ENCODE assay signal across 13 cellular contexts in the genomic region with DNA sequence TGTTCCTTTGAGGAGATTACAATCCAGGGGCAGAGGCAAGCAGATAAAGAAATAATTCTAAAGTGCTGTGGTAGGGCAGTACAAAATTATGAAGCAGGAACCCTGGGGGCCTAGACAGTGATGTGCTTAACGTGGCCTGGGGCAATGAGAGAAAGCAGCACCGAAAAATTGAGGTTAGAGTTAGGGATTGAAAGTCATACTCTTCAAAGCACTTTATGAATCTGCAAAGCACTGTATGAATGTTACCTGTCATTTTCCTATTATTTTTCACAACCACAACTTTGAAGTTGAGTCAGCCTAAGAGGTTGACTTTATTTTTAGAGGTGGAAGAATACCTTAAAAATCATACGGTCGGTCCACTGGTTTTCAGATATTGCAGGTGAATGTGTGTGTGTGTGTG.
DNase-seq lines count a peak whose midpoint lies in the region; ATAC-seq and TF ChIP-seq lines count a peak whose summit lies in the region.
"Had no signal": no experiment of that assay in that cellular context is flagged by ENCODE, and none has a peak within 500 bp of the region (broad histone marks: within the 10 kb centered on the region; RNA-seq: fewer than 3 reads in every experiment).

No MANE protein-coding gene starts in this region.

- CTCF ChIA-PET in GM10248 (lab: Yijun Ruan, JAX), result no interaction called here

- peak overlapping the region; percentile 80 for H3K27ac ChIP-seq in left ventricle myocardium inferior (replicated peaks)
- H3K27ac ChIP-seq: stomach had no signal

- H3K4me3 Mint-ChIP-seq in stimulated activated effector memory CD8-positive, alpha-beta T cell treated with anti-CD3 and anti-CD28 coated beads, Interleukin-12 subunit alpha, Interleukin-12 subunit beta, amount 100 ng/mL, for 72 hours, result no peak overlapping the region
- H3K4me3 Mint-ChIP-seq: dendritic cell treated with granulocyte-macrophage colony-stimulating factor and Interleukin-4, amounts not matched to agents 40 ng/mL and 50 ng/mL, for 4 days had no signal

- peaks cover 73% of the 10 kb centered on the region for H3K4me1 ChIP-seq in left ventricle myocardium inferior

- H3K9me3 ChIP-seq in left ventricle myocardium inferior (replicated peaks), result no peaks in the 10 kb centered on the region
- H3K9me3 ChIP-seq: stomach had no signal

- H3K4me3 ChIP-seq in left ventricle myocardium inferior, result no peak overlapping the region
- H3K4me3 ChIP-seq: stomach had no signal

- no peaks in the 10 kb centered on the region for H3K9me3 Mint-ChIP-seq in stimulated activated effector memory CD8-positive, alpha-beta T cell treated with anti-CD3 and anti-CD28 coated beads, Interleukin-12 subunit alpha, Interleukin-12 subunit beta, amount 100 ng/mL, for 72 hours
- H3K9me3 Mint-ChIP-seq: dendritic cell treated with granulocyte-macrophage colony-stimulating factor and Interleukin-4, amounts not matched to agents 40 ng/mL and 50 ng/mL, for 4 days had no signal

- peaks cover 5% of the 10 kb centered on the region for H3K4me1 Mint-ChIP-seq in stimulated activated effector memory CD8-positive, alpha-beta T cell treated with anti-CD3 and anti-CD28 coated beads, Interleukin-12 subunit alpha, Interleukin-12 subunit beta, amount 100 ng/mL, for 72 hours

- no peaks in the 10 kb centered on the region for H3K36me3 Mint-ChIP-seq in stimulated activated effector memory CD8-positive, alpha-beta T cell treated with anti-CD3 and anti-CD28 coated beads, Interleukin-12 subunit alpha, Interleukin-12 subunit beta, amount 100 ng/mL, for 72 hours

- ATAC-seq in Right ventricle myocardium inferior (no peak), GM21367 (IDR thresholded peaks at IDR 0.05; ENCODE audit: unreplicated experiment) (peak; percentile 52), HG03103 (IDR thresholded peaks at IDR 0.05; ENCODE audit: low read depth, unreplicated experiment) (peak; percentile 86), HG03139 (IDR thresholded peaks at IDR 0.05; ENCODE audit: unreplicated experiment) (no peak)
- peak; percentile 96 for ATAC-seq in stimulated activated effector memory CD8-positive, alpha-beta T cell treated with anti-CD3 and anti-CD28 coated beads, Interleukin-12 subunit alpha, Interleukin-12 subunit beta, amount 100 ng/mL, for 72 hours

- no peak overlapping the region for H3K27ac Mint-ChIP-seq in stimulated activated effector memory CD8-positive, alpha-beta T cell treated with anti-CD3 and anti-CD28 coated beads, Interleukin-12 subunit alpha, Interleukin-12 subunit beta, amount 100 ng/mL, for 72 hours
- H3K27ac Mint-ChIP-seq: dendritic cell treated with granulocyte-macrophage colony-stimulating factor and Interleukin-4, amounts not matched to agents 40 ng/mL and 50 ng/mL, for 4 days had no signal

- intact Hi-C loops in left ventricle myocardium inferior (cut with micrococcal nuclease) (no loop called here), Right ventricle myocardium inferior (cut with DNase I) (loop anchor here (5.0 kb wide), 1 partner anchor 48 kb away; no protein-coding TSS in a partner anchor)

- H3K36me3 ChIP-seq in left ventricle myocardium inferior, result no peaks in the 10 kb centered on the region
- H3K36me3 ChIP-seq: stomach had no signal

- no peak for DNase-seq in left ventricle myocardium inferior
- no peak for DNase-seq in Right ventricle myocardium inferior (ENCODE audit: missing footprints)
- peak in 1 of 2 donors; percentile 60 for DNase-seq in stimulated activated effector memory CD8-positive, alpha-beta T cell treated with anti-CD3 and anti-CD28 coated beads, Interleukin-12 subunit alpha, Interleukin-12 subunit beta, amount 100 ng/mL, for 72 hours (ENCODE audit: low spot score in 2 of 2)
- no peak for DNase-seq in GM10248 (ENCODE audit: extremely low spot score)
- no peak for DNase-seq in ecto neural progenitor cell (ENCODE audit: low spot score)
- DNase-seq: anterior cingulate cortex; hippocampal formation; stimulated activated CD4-positive, alpha-beta T cell treated with anti-CD3 and anti-CD28 coated beads, Interleukin-2, amount 100 ng/mL, for 48 hours; stomach had no signal

- POLR2A ChIA-PET in GM10248 (lab: Yijun Ruan, JAX), result no interaction called here

- TF ChIP-seq CTCF in left ventricle myocardium inferior (IDR thresholded peaks at IDR 0.05; ENCODE audit: borderline replicate concordance) (no peak), GM10248 (IDR thresholded peaks at IDR 0.05; ENCODE audit: control extremely low read depth, extremely low read depth, low read depth, missing control alignments) (no peak)

- no peaks in the 10 kb centered on the region for H3K27me3 ChIP-seq in left ventricle myocardium inferior (ENCODE audit: low read depth)
- H3K27me3 ChIP-seq: stomach had no signal

Comparison
In these comparisons a context has a peak if more than half of its experiments do, and no peak if none do; other contexts are left out.
1. ATAC-seq: peak in GM21367 (single experiment), HG03103 (single experiment) and stimulated activated effector memory CD8-positive, alpha-beta T cell treated with anti-CD3 and anti-CD28 coated beads, Interleukin-12 subunit alpha, Interleukin-12 subunit beta, amount 100 ng/mL, for 72 hours (single experiment); none in Right ventricle myocardium inferior (single experiment) and HG03139 (single experiment).